Comparison of ENCODE assay signal across 8 cellular contexts in the genomic region with DNA sequence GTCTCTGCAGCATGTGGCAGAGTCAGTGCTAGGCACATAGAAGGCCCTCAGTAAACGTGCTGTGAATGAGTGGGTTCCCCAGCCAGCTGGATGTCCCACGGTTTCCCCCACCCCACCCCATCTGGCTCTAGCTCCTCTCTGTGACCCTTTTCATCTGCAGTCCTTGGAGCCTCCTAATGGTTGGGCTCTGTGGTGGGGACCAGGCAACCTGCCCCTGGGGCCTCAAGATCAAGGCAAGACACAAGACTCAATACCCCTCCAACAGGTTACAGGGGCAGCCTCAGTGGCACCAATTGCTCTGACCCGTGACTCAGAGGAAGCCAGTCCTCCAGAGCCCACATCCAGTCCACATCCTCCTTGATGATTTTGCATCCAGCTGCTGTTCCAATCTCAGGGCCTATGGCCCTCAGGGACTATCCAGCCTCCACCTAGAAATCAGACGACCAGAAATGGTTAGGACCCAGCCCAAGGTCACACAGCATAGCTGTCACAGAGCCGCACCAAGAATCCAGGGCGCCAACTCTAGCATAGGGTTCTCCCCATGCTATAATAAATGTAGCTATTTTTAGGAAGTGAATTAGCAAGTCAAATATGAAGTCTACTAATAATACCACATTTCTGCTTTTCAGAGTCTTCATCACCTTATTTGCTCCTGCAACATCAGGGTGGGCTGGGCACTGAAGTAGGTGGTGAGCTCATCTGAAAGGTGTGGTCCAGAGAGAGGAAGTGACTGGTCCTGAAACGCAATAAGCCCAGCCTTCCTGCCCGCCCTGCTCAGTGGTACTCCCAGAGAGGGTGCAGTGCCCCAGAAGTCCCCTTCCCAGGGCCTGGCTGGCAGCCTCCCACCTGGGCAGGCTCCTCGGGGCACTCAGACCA. TPM values are rescaled to one million over a fixed set of nuclear protein-coding genes. Genes with fewer than 3 reads are reported as not detected.
DNase-seq lines count a peak whose midpoint lies in the region; ATAC-seq, FAIRE-seq and TF ChIP-seq lines count a peak whose summit lies in the region.

No MANE protein-coding gene starts in this region.

- peaks cover 62% of the 10 kb centered on the region for H3K4me1 Mint-ChIP-seq in activated T-helper 1 cell treated with anti-CD3 and anti-CD28 coated beads, Interleukin-12 subunit alpha, Interleukin-12 subunit beta, Interleukin-2, Interleukin-4 antibody, amounts not matched to agents 30 ng/mL and 10 ng/mL and 1 ng/mL, durations not matched to agents 14 hours and 24 hours and 36 hours (ENCODE audit: low read depth)
- H3K4me1 Mint-ChIP-seq in natural killer cell: peaks cover 11 to 16% of the 10 kb centered on the region in 2 donors

- H3K4me3 ChIP-seq in MG63: no peak overlapping the region

- no peaks in the 10 kb centered on the region for H3K27me3 ChIP-seq in MG63

- peak overlapping the region; percentile 97 for H3K27ac Mint-ChIP-seq in activated T-helper 1 cell treated with anti-CD3 and anti-CD28 coated beads, Interleukin-12 subunit alpha, Interleukin-12 subunit beta, Interleukin-2, Interleukin-4 antibody, amounts not matched to agents 30 ng/mL and 10 ng/mL and 1 ng/mL, durations not matched to agents 14 hours and 24 hours and 36 hours
- peak overlapping the region in 1 of 2 donors; percentile 7 for H3K27ac Mint-ChIP-seq in natural killer cell

- H3K27me3 Mint-ChIP-seq in activated T-helper 1 cell treated with anti-CD3 and anti-CD28 coated beads, Interleukin-12 subunit alpha, Interleukin-12 subunit beta, Interleukin-2, Interleukin-4 antibody, amounts not matched to agents 30 ng/mL and 10 ng/mL and 1 ng/mL, durations not matched to agents 14 hours and 24 hours and 36 hours (ENCODE audit: insufficient read depth): no peaks in the 10 kb centered on the region
- H3K27me3 Mint-ChIP-seq in natural killer cell (ENCODE audit: low read depth in 2 of 2): no peaks in the 10 kb centered on the region

- H3K9me3 ChIP-seq in MG63: no peaks in the 10 kb centered on the region

- no peaks in the 10 kb centered on the region for H3K36me3 Mint-ChIP-seq in activated T-helper 1 cell treated with anti-CD3 and anti-CD28 coated beads, Interleukin-12 subunit alpha, Interleukin-12 subunit beta, Interleukin-2, Interleukin-4 antibody, amounts not matched to agents 30 ng/mL and 10 ng/mL and 1 ng/mL, durations not matched to agents 14 hours and 24 hours and 36 hours (ENCODE audit: low read depth)
- no peaks in the 10 kb centered on the region for H3K36me3 Mint-ChIP-seq in natural killer cell

- H3K4me3 Mint-ChIP-seq in activated T-helper 1 cell treated with anti-CD3 and anti-CD28 coated beads, Interleukin-12 subunit alpha, Interleukin-12 subunit beta, Interleukin-2, Interleukin-4 antibody, amounts not matched to agents 30 ng/mL and 10 ng/mL and 1 ng/mL, durations not matched to agents 14 hours and 24 hours and 36 hours: peak overlapping the region; percentile 53
- no peak overlapping the region for H3K4me3 Mint-ChIP-seq in natural killer cell

- no peaks in the 10 kb centered on the region for H3K9me3 Mint-ChIP-seq in activated T-helper 1 cell treated with anti-CD3 and anti-CD28 coated beads, Interleukin-12 subunit alpha, Interleukin-12 subunit beta, Interleukin-2, Interleukin-4 antibody, amounts not matched to agents 30 ng/mL and 10 ng/mL and 1 ng/mL, durations not matched to agents 14 hours and 24 hours and 36 hours
- H3K9me3 Mint-ChIP-seq in natural killer cell: no peaks in the 10 kb centered on the region

- intact Hi-C loops in activated T-helper 1 cell treated with anti-CD3 and anti-CD28 coated beads, Interleukin-12 subunit alpha, Interleukin-12 subunit beta, Interleukin-2, Interleukin-4 antibody, amounts not matched to agents 30 ng/mL and 10 ng/mL and 1 ng/mL, durations not matched to agents 14 hours and 24 hours and 36 hours (cut with micrococcal nuclease): loop anchor here (1.0 kb wide), 1 partner anchor 11 kb away; no protein-coding TSS in a partner anchor
- intact Hi-C loops in natural killer cell (cut with micrococcal nuclease): no loop called here

- ATAC-seq in GM18867 (IDR thresholded peaks at IDR 0.05; ENCODE audit: unreplicated experiment) (peak; percentile 66), natural killer cell (peak; percentile 71 to 80 (median 78))

- peak; percentile 60 for DNase-seq in H54 (ENCODE audit: insufficient read length, low spot score)
- DNase-seq in MG63: peak; percentile 69
- DNase-seq in activated T-helper 1 cell treated with anti-CD3 and anti-CD28 coated beads, Interleukin-12 subunit alpha, Interleukin-12 subunit beta, Interleukin-2, Interleukin-4 antibody, amounts not matched to agents 30 ng/mL and 10 ng/mL and 1 ng/mL, durations not matched to agents 14 hours and 24 hours and 36 hours (ENCODE audit: low spot score): peak; percentile 47
- no peak for DNase-seq in natural killer cell
- DNase-seq in medulla oblongata (ENCODE audit: extremely low spot score): no peak
- no peak for DNase-seq in effector CD4-positive, alpha-beta T cell
- no peak for DNase-seq in pons (ENCODE audit: low spot score)

- no peak for FAIRE-seq in H54 (lab: Jason Lieb, UNC)

- no peaks in the 10 kb centered on the region for H3K36me3 ChIP-seq in MG63

- no peak for TF ChIP-seq POLR2A in H54 (IDR thresholded peaks at IDR 0.05; ENCODE audit: low read depth, low read length)

- TF ChIP-seq CTCF in natural killer cell (IDR thresholded peaks at IDR 0.05): no peak

RNA-seq across cellular contexts. Expression of gene CYP11A1, which starts 17.4 kb away (rescaled TPM):
- 0.30 and 6.3 TPM in 2 replicates for total RNA-seq in MG63 (2014; rRNA removed; shearing (Covaris generic); ENCODE audit: low replicate concordance)
- not detected in 2 replicates for total RNA-seq in activated T-helper 1 cell treated with anti-CD3 and anti-CD28 coated beads, Interleukin-12 subunit alpha, Interleukin-12 subunit beta, Interleukin-2, Interleukin-4 antibody, amounts not matched to agents 30 ng/mL and 10 ng/mL and 1 ng/mL, durations not matched to agents 14 hours and 24 hours and 36 hours
- total RNA-seq in natural killer cell: 1 to 10 TPM in 1 of 3 donors, not detected in 2; 5.1 TPM

RNA-seq across cellular contexts. Expression of gene SEMA7A, which starts 49.0 kb away (rescaled TPM):
- total RNA-seq in MG63 (2014; rRNA removed; shearing (Covaris generic); ENCODE audit: low replicate concordance): 10.5 and 12.0 TPM in 2 replicates
- total RNA-seq in activated T-helper 1 cell treated with anti-CD3 and anti-CD28 coated beads, Interleukin-12 subunit alpha, Interleukin-12 subunit beta, Interleukin-2, Interleukin-4 antibody, amounts not matched to agents 30 ng/mL and 10 ng/mL and 1 ng/mL, durations not matched to agents 14 hours and 24 hours and 36 hours: 102 TPM in 2 replicates
- 10 to 100 TPM in 1 of 3 donors, 1 to 10 TPM in 2; 4.7 to 46.2 (median 9.0) TPM for total RNA-seq in natural killer cell

Comparison
In these comparisons a context has a peak if more than half of its experiments do, and no peak if none do; other contexts are left out.
1. DNase-seq: peak in H54 (single experiment), MG63 (single experiment) and activated T-helper 1 cell treated with anti-CD3 and anti-CD28 coated beads, Interleukin-12 subunit alpha, Interleukin-12 subunit beta, Interleukin-2, Interleukin-4 antibody, amounts not matched to agents 30 ng/mL and 10 ng/mL and 1 ng/mL, durations not matched to agents 14 hours and 24 hours and 36 hours (single experiment); none in natural killer cell (single experiment), medulla oblongata (single experiment), effector CD4-positive, alpha-beta T cell (single experiment) and pons (single experiment).